10 cellular contexts compared by ENCODE assay signal in genomic region chr4:167290684-167291083, GRCh38. TPM values are rescaled to one million over a fixed set of nuclear protein-coding genes. Genes with fewer than 3 reads are reported as not detected.
DNase-seq lines count a peak whose midpoint lies in the region; ATAC-seq and TF ChIP-seq lines count a peak whose summit lies in the region.
"Had no signal": no experiment of that assay in that cellular context is flagged by ENCODE, and none has a peak within 500 bp of the region (broad histone marks: within the 10 kb centered on the region; RNA-seq: fewer than 3 reads in every experiment).

No MANE protein-coding gene starts in this region.

- no peaks in the 10 kb centered on the region for H3K79me1 ChIP-seq in mesendoderm (ENCODE audit: low read length)

- no peak overlapping the region for H3K27ac Mint-ChIP-seq in GM23338
- no peak overlapping the region for H3K27ac Mint-ChIP-seq in brain

- H3K36me3 ChIP-seq in GM23338 (ENCODE audit: insufficient read depth) (no peaks in the 10 kb centered on the region; the same call in 1 of the 2 replicates), mesendoderm (ENCODE audit: control insufficient read depth, insufficient read depth, low read length) (no peaks in the 10 kb centered on the region)

- H3K27me3 Mint-ChIP-seq in GM23338 (ENCODE audit: insufficient read depth, low read depth, poor library complexity) (peaks cover 1% of the 10 kb centered on the region), brain (peaks cover 3% of the 10 kb centered on the region)

- H3K18ac ChIP-seq in mesendoderm (ENCODE audit: low read length) = no peak overlapping the region

- H2AFZ ChIP-seq in GM23338 = no peak overlapping the region

- H4K5ac ChIP-seq in mesendoderm (ENCODE audit: low read length) = no peak overlapping the region

- no peaks in the 10 kb centered on the region for H3K27me3 ChIP-seq in GM23338 (ENCODE audit: insufficient read depth)
- H3K27me3 ChIP-seq in mesendoderm (ENCODE audit: insufficient read depth, low read length, poor library complexity) = no peaks in the 10 kb centered on the region

- no peak overlapping the region for H3K9ac ChIP-seq in mesendoderm (ENCODE audit: low read length)

- peak in 1 of 2 experiments; percentile 65; a peak in 3 of 4 replicates for TF ChIP-seq CTCF in GM23338 (conservative IDR thresholded peaks at IDR 0.05; ENCODE audit: low read depth in 2 of 2)
- peak; percentile 64 to 66 for TF ChIP-seq CTCF in brain (conservative IDR thresholded peaks at IDR 0.05)
- no peak for TF ChIP-seq CTCF in GM10266 (IDR thresholded peaks at IDR 0.05; ENCODE audit: control insufficient read depth, insufficient read depth, low read depth, missing control alignments)

- H3K79me2 ChIP-seq in GM23338 (replicated peaks; ENCODE audit: insufficient read depth) (no peaks in the 10 kb centered on the region), mesendoderm (ENCODE audit: control insufficient read depth, insufficient read depth, low read length) (no peaks in the 10 kb centered on the region)

- H3K27ac ChIP-seq in GM23338 (ENCODE audit: low read depth) (no peak overlapping the region), mesendoderm (ENCODE audit: low read depth, low read length) (no peak overlapping the region), substantia nigra (ENCODE audit: low read depth, low read length, poor library complexity, severe bottlenecking) (no peak overlapping the region)

- H4K8ac ChIP-seq in mesendoderm (ENCODE audit: low read depth, low read length) = no peak overlapping the region

- no peak overlapping the region for H2AK5ac ChIP-seq in mesendoderm (ENCODE audit: low read length)

- no peak overlapping the region for H3K56ac ChIP-seq in mesendoderm (ENCODE audit: low read length)

- peaks cover 21% of the 10 kb centered on the region; the same call in 2 of the 3 replicates for H3K9me3 Mint-ChIP-seq in GM23338
- H3K9me3 Mint-ChIP-seq in brain = peaks cover 7 to 21% (median 12%) of the 10 kb centered on the region in 5 experiments

- H3K9me2 ChIP-seq in GM23338 (ENCODE audit: insufficient read depth) = no peaks in the 10 kb centered on the region; the same call in 1 of the 2 replicates

- no peak overlapping the region for H3K4me2 ChIP-seq in GM23338
- no peak overlapping the region for H3K4me2 ChIP-seq in mesendoderm (ENCODE audit: low read length)

- no peak overlapping the region for H2BK120ac ChIP-seq in mesendoderm (ENCODE audit: low read depth, low read length)

- H2BK5ac ChIP-seq in mesendoderm (ENCODE audit: low read length) = no peak overlapping the region

- H3K4me3 ChIP-seq in GM23338 = no peak overlapping the region
- H3K4me3 ChIP-seq in mesendoderm (ENCODE audit: low read length) = no peak overlapping the region

- H3K4ac ChIP-seq in mesendoderm (ENCODE audit: low read depth, low read length) = no peak overlapping the region

- intact Hi-C loops in left cardiac atrium (cut with DNase I) = loop anchor here (2.0 to 5.0 kb wide), 2 partner anchors 268 to 270 kb away; no protein-coding TSS in a partner anchor

- H4K20me1 ChIP-seq in GM23338 (replicated peaks; ENCODE audit: insufficient read depth) = no peaks in the 10 kb centered on the region

- no peak overlapping the region for H2BK15ac ChIP-seq in mesendoderm (replicated peaks; ENCODE audit: low read depth)

- H3K4me1 ChIP-seq in GM23338 (ENCODE audit: insufficient read depth) = peaks cover 24% of the 10 kb centered on the region
- H3K4me1 ChIP-seq in mesendoderm (ENCODE audit: control insufficient read depth, low read depth, low read length) = no peaks in the 10 kb centered on the region

- H3K36me3 Mint-ChIP-seq in GM23338 (ENCODE audit: low read depth) (peaks cover 20% of the 10 kb centered on the region; the same call in 2 of the 3 replicates), brain (no peaks in the 10 kb centered on the region)

- ATAC-seq in GM23338 = peak; percentile 56
- no peak for ATAC-seq in GM18909 (IDR thresholded peaks at IDR 0.05; ENCODE audit: poor library complexity, unreplicated experiment)
- no peak for ATAC-seq in left cardiac atrium

- H3F3A ChIP-seq in GM23338 (replicated peaks; ENCODE audit: low read depth) = no peaks in the 10 kb centered on the region

- H3K4me1 Mint-ChIP-seq in GM23338 = peaks cover 11% of the 10 kb centered on the region
- H3K4me1 Mint-ChIP-seq in brain = no peaks in the 10 kb centered on the region

- no peak overlapping the region for H3K4me3 Mint-ChIP-seq in GM23338
- H3K4me3 Mint-ChIP-seq in brain = no peak overlapping the region

- H3K23ac ChIP-seq in mesendoderm (ENCODE audit: low read length) = no peak overlapping the region

- DNase-seq in GM23338 (ENCODE audit: low spot score) (peak; percentile 65), NCI-H1417 treated with DMSO at 0.1 percent for 48 hours (lab: John Stamatoyannopoulos, UW) (peak; percentile 36), mesendoderm (peak; percentile 31), GM10266 (ENCODE audit: extremely low spot score) (no peak), substantia nigra (lab: John Stamatoyannopoulos, UW) (no peak), left cardiac atrium (no peak)

TF ChIP-seq in GM23338, 12 proteins besides CTCF, POLR2A, EP300 and RAD21:
- no peak for TF ChIP-seq JUNB (IDR thresholded peaks at IDR 0.05; ENCODE audit: unreplicated experiment)
- no peak for TF ChIP-seq EZH2 (IDR thresholded peaks at IDR 0.05; ENCODE audit: low read depth, unreplicated experiment)
- no peak for TF ChIP-seq POLR2AphosphoS5 (IDR thresholded peaks at IDR 0.05; ENCODE audit: low read depth)
- TF ChIP-seq ZNF331 (CRISPR knock-in tag; IDR thresholded peaks at IDR 0.05; ENCODE audit: low read depth) = no peak
- TF ChIP-seq ZNF114 (CRISPR knock-in tag; IDR thresholded peaks at IDR 0.05) = no peak
- no peak for TF ChIP-seq STAT1 (IDR thresholded peaks at IDR 0.05; ENCODE audit: unreplicated experiment)
- TF ChIP-seq CREB1 (CRISPR knock-in tag; IDR thresholded peaks at IDR 0.05; ENCODE audit: low read depth) = no peak

RNA-seq across cellular contexts. Expression of gene SPOCK3, which starts 56.4 kb away (rescaled TPM):
- 0.08 and 1.6 TPM in 2 replicates for total RNA-seq in GM23338 (2014; rRNA removed; shearing (Covaris generic))
- polyA plus RNA-seq in GM23338 (2016; fragmentation: Nextera tagmentation; extraction: Ambion mirVana) (4.1 and 4.2 TPM in 2 replicates), brain (ENCODE audit: insufficient read depth, low read depth, low replicate concordance) (36.7 TPM)
- 0.11 TPM for polyA plus RNA-seq in mesendoderm (2013, experiment 1 of 2)
- polyA plus RNA-seq in mesendoderm (2013, experiment 2 of 2) = 0.06 TPM
- total RNA-seq in left cardiac atrium = not detected
- total RNA-seq: pulmonary artery endothelial cell; T-helper 2 cell treated with Interferon-gamma antibody and Interleukin-4, amounts not matched to agents 100 ng/mL and 5 ng/mL, for 36 hours had no signal

Comparison
In these comparisons a context has a peak if more than half of its experiments do, and no peak if none do; other contexts are left out.
1. DNase-seq: peak in GM23338 (single experiment), NCI-H1417 treated with DMSO at 0.1 percent for 48 hours (single experiment) and mesendoderm (single experiment); none in GM10266 (single experiment), substantia nigra (0 of 49) and left cardiac atrium (single experiment).